ENCODE assay signal across 34 cellular contexts in the genomic region with DNA sequence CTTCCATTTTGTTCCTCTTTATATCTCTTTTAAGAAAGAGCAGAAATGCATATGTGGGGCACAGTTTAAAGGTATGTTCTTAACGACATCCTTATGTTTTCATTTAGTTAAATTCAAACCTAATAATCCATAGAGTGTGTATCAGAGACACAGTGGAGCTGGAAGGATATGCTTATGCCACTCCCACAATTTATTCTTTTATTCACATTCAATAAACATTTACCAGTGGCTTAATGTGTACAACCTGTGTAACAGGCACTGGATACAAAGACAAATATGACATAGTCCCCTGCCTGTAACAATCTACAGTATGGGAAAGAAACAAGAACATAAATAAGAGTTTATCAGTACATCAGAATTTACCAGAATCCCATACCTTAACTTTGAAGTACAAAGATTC.
"Had no signal": no experiment of that assay in that cellular context is flagged by ENCODE, and none has a peak within 500 bp of the region (broad histone marks: within the 10 kb centered on the region; RNA-seq: fewer than 3 reads in every experiment).

No MANE protein-coding gene starts in this region.

- H3K4me3 ChIP-seq: MG63 had no signal

- H3K9me3 ChIP-seq: MG63 had no signal

- DNase-seq: Karpas-422, Kasumi-1, MG63, MM.1S, MV-4-11, NCI-H1048, NCI-H1092, NCI-H1092 treated with DMSO at 0.1 percent for 48 hours, NCI-H1105, NCI-H1105 treated with DMSO at 0.1 percent for 48 hours, NCI-H1417, NCI-H1417 treated with DMSO at 0.1 percent for 48 hours, NCI-H1436, NCI-H1436 treated with DMSO at 0.1 percent for 48 hours, NCI-H146, NCI-H1694, NCI-H1694 treated with DMSO at 0.1 percent for 48 hours, NCI-H187, NCI-H187 treated with DMSO at 0.1 percent for 48 hours, NCI-H1930, NCI-H2029, NCI-H2029 treated with DMSO at 0.1 percent for 48 hours, NCI-H2081, NCI-H2081 treated with DMSO at 0.1 percent for 48 hours, NCI-H2107, NCI-H2171, NCI-H2171 treated with DMSO at 0.1 percent for 48 hours, NCI-H2227 treated with DMSO at 0.1 percent for 48 hours, NCI-H226, NCI-H345, NCI-H446, NCI-H446 treated with DMSO at 0.1 percent for 48 hours, NCI-H510A, NCI-H510A treated with DMSO at 0.1 percent for 48 hours had no signal

- H3K27me3 ChIP-seq: MG63 had no signal
